1 cellular context compared by ENCODE assay signal in genomic region chr1:232467073-232467760, GRCh38.
TF ChIP-seq lines count a peak whose summit lies in the region.

No MANE protein-coding gene starts in this region.

TF ChIP-seq in A549, 52 proteins besides CTCF, POLR2A, EP300 and RAD21 (continued from another document):
- TF ChIP-seq, protein P1, sequence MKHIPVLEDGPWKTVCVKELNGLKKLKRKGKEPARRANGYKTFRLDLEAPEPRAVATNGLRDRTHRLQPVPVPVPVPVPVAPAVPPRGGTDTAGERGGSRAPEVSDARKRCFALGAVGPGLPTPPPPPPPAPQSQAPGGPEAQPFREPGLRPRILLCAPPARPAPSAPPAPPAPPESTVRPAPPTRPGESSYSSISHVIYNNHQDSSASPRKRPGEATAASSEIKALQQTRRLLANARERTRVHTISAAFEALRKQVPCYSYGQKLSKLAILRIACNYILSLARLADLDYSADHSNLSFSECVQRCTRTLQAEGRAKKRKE (CRISPR knock-in tag; IDR thresholded peaks at IDR 0.05; ENCODE audit: low read depth) = no peak
